Comparison of ENCODE assay signal across 23 cellular contexts in the genomic region with DNA sequence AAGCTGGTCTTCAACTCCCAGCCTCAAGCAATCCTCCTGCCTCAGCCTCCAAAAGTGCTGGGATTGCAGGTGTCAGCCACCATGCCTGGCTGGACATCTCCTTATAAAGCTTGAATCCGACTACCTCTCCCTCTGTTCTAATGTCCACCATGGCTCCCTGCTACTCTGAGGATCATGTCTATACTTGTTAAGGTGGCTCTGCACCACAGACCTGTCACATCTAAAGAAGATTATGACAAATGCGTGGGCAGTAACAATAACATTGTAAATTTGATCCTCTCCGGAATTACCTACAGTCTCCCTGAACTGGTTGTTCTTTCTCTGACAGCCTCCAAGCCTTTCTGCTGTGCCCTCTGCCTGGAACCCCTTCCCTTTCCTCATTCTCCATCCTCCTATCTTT. TPM values are rescaled to one million over a fixed set of nuclear protein-coding genes. Genes with fewer than 3 reads are reported as not detected.
"Had no signal": no experiment of that assay in that cellular context is flagged by ENCODE, and none has a peak within 500 bp of the region (broad histone marks: within the 10 kb centered on the region; RNA-seq: fewer than 3 reads in every experiment).

No MANE protein-coding gene starts in this region.

- DNase-seq: erythroblast; foreskin melanocyte; head of caudate nucleus; kidney glomerular epithelial cell; natural killer cell; nucleus accumbens; pancreas; small intestine; stimulated activated CD4-positive, alpha-beta T cell treated with anti-CD3 and anti-CD28 coated beads, Interleukin-12 subunit alpha, Interleukin-12 subunit beta, amount 100 ng/mL, for 4 hours; stimulated activated naive CD4-positive, alpha-beta T cell; stomach; substantia nigra; transverse colon had no signal

- H3K4me1 ChIP-seq: pancreas had no signal

- H3K36me3 ChIP-seq: neural progenitor cell, pancreas, stomach, thoracic aorta, transverse colon had no signal

- H3K27ac ChIP-seq: hepatocyte, neural progenitor cell, pancreas, stomach, thoracic aorta, transverse colon had no signal

- H2AFZ ChIP-seq: hepatocyte, neural progenitor cell had no signal

- H3K4me2 ChIP-seq: hepatocyte, neural progenitor cell had no signal

- H3K79me2 ChIP-seq: hepatocyte had no signal

- H3K9me3 ChIP-seq: pancreas, stomach, thoracic aorta, transverse colon had no signal

- H3K4me3 ChIP-seq: hepatocyte, neural progenitor cell, pancreas, stomach, thoracic aorta, transverse colon had no signal

- ATAC-seq: left lobe of liver, natural killer cell, pancreas, right cardiac atrium had no signal

RNA-seq across cellular contexts. Expression of a gene that starts 1.8 kb away (rescaled TPM):
- total RNA-seq: hepatocyte, left lobe of liver, lower leg skin, mucosa of gallbladder, myocyte, natural killer cell, pancreas, progenitor cell of endocrine pancreas, thoracic aorta, transverse colon, urinary bladder had no signal
- polyA plus RNA-seq: hepatocyte, small intestine, stomach, urinary bladder had no signal

RNA-seq across cellular contexts. Expression of a gene that starts 10.5 kb away (rescaled TPM):
- total RNA-seq: natural killer cell, stomach, thoracic aorta had no signal
